11 cellular contexts compared by ENCODE assay signal in genomic region chr10:76558586-76558985, GRCh38.
DNase-seq lines count a peak whose midpoint lies in the region; TF ChIP-seq lines count a peak whose summit lies in the region.
"Had no signal": no experiment of that assay in that cellular context is flagged by ENCODE, and none has a peak within 500 bp of the region (broad histone marks: within the 10 kb centered on the region; RNA-seq: fewer than 3 reads in every experiment).

No MANE protein-coding gene starts in this region.

- H3K4me3 ChIP-seq in astrocyte of the cerebellum (ENCODE audit: low read depth, low read length) (no peak overlapping the region), hepatocyte (no peak overlapping the region)

- H4K20me1 ChIP-seq in hepatocyte (ENCODE audit: insufficient read depth, poor library complexity, severe bottlenecking): no peaks in the 10 kb centered on the region

- H3K9me2 ChIP-seq in hepatocyte (replicated peaks; ENCODE audit: insufficient read depth): no peaks in the 10 kb centered on the region

- WGBS in hepatocyte (ENCODE audit: low lambda C conversion rate, missing lambda C conversion rate): 6% methylated on average over 1 of the region's 1 CpG

- no peaks in the 10 kb centered on the region for H3K9me3 ChIP-seq in hepatocyte (ENCODE audit: low read depth)

- DNase-seq in DMS153 (lab: John Stamatoyannopoulos, UW): peak; percentile 12
- no peak for DNase-seq in DMS153 treated with DMSO at 0.1 percent for 48 hours (lab: John Stamatoyannopoulos, UW; ENCODE audit: unreplicated experiment)
- DNase-seq in astrocyte of the cerebellum (ENCODE audit: low read depth): peak; percentile 96
- peak; percentile 51 for DNase-seq in hepatocyte (ENCODE audit: low spot score)
- peak; percentile 84 for DNase-seq in stromal cell of bone marrow (ENCODE audit: low read depth)
- DNase-seq in NCI-H2029 treated with DMSO at 0.1 percent for 48 hours (lab: John Stamatoyannopoulos, UW): no peak
- no peak for DNase-seq in activated gamma-delta T cell treated with Interleukin-2 at 50 U/mL for 16 hours
- DNase-seq in posterior cingulate gyrus: no peak
- DNase-seq: endodermal cell, kidney had no signal

- peaks cover 25% of the 10 kb centered on the region for H3K4me1 ChIP-seq in hepatocyte (ENCODE audit: insufficient read depth)

- H3K79me2 ChIP-seq in hepatocyte: no peaks in the 10 kb centered on the region

- peak overlapping the region; percentile 67 for H3K27ac ChIP-seq in hepatocyte
- H3K27ac ChIP-seq: 22Rv1 had no signal

- H3K36me3 ChIP-seq in hepatocyte (replicated peaks; ENCODE audit: insufficient read depth, low read depth): no peaks in the 10 kb centered on the region

- no peak overlapping the region for H3K4me2 ChIP-seq in hepatocyte

- in situ Hi-C loops in astrocyte of the cerebellum (cut with HindIII; ENCODE audit: low sequenced_read_pairs): no loop called here

- no peaks in the 10 kb centered on the region for H3K27me3 ChIP-seq in hepatocyte

- TF ChIP-seq CTCF in astrocyte of the cerebellum (IDR thresholded peaks at IDR 0.05; ENCODE audit: low read depth, low read length, missing control alignments) (no peak), hepatocyte (IDR thresholded peaks at IDR 0.05; ENCODE audit: poor library complexity) (no peak)

- intact Hi-C loops in posterior cingulate gyrus (cut with DNase I): no loop called here

- no peak overlapping the region for H2AFZ ChIP-seq in hepatocyte

Comparison
In these comparisons a context has a peak if more than half of its experiments do, and no peak if none do; other contexts are left out.
1. DNase-seq: peak in DMS153 (single experiment), astrocyte of the cerebellum (single experiment), hepatocyte (single experiment) and stromal cell of bone marrow (single experiment); none in DMS153 treated with DMSO at 0.1 percent for 48 hours (single experiment), NCI-H2029 treated with DMSO at 0.1 percent for 48 hours (single experiment), activated gamma-delta T cell treated with Interleukin-2 at 50 U/mL for 16 hours (single experiment) and posterior cingulate gyrus (0 of 10).